Comparison of ENCODE assay signal across 18 cellular contexts in genomic region chr3:25584011-25584789, GRCh38.
"Had no signal": no experiment of that assay in that cellular context is flagged by ENCODE, and none has a peak within 500 bp of the region (broad histone marks: within the 10 kb centered on the region; RNA-seq: fewer than 3 reads in every experiment).

No MANE protein-coding gene starts in this region.

- DNase-seq: activated CD4-positive, alpha-beta T cell treated with anti-CD3 and anti-CD28 coated beads, Interleukin-2, amount 10 ng/mL, durations not matched to agents 7 days and 5 days; activated CD8-positive, alpha-beta T cell treated with anti-CD3 and anti-CD28 coated beads, Interleukin-2, amount 10 ng/mL, durations not matched to agents 7 days and 5 days; activated naive CD4-positive, alpha-beta T cell treated with Interleukin-2 at 50 U/mL for 16 hours; activated naive CD8-positive, alpha-beta T cell treated with anti-CD3 and anti-CD28 coated beads, Interleukin-2, amount 10 ng/mL, durations not matched to agents 7 days and 5 days; activated T-cell treated with anti-CD3 and anti-CD28 coated beads, Interleukin-2, amount 50 U/mL, for 24 hours; brain microvascular endothelial cell; cerebellar nuclear complex; effector CD8-positive, alpha-beta T cell; esophagus squamous epithelium; left colon; lower lobe of right lung; midbrain; nephron progenitor cell; spleen; stimulated activated naive CD4-positive, alpha-beta T cell; upper lobe of right lung had no signal

- ATAC-seq: activated CD8-positive, alpha-beta T cell treated with anti-CD3 and anti-CD28 coated beads, Interleukin-2, amount 10 ng/mL, durations not matched to agents 7 days and 5 days; left colon; lower lobe of right lung; sciatic nerve; upper lobe of right lung had no signal

- H3K79me2 ChIP-seq: hepatocyte had no signal

- H3K9me3 ChIP-seq: esophagus squamous epithelium, lower lobe of right lung, spleen, upper lobe of right lung had no signal

- H3K4me2 ChIP-seq: hepatocyte had no signal

- H3K27me3 ChIP-seq: brain microvascular endothelial cell, esophagus squamous epithelium, hepatocyte, spleen, upper lobe of right lung had no signal

- H3K4me3 ChIP-seq: esophagus squamous epithelium, hepatocyte, lower lobe of right lung, spleen, upper lobe of right lung had no signal

- H3K36me3 ChIP-seq: upper lobe of right lung had no signal

- H2AFZ ChIP-seq: hepatocyte had no signal

- H3K4me1 ChIP-seq: lower lobe of right lung, spleen, upper lobe of right lung had no signal

- H3K27ac ChIP-seq: brain microvascular endothelial cell, esophagus squamous epithelium, hepatocyte, lower lobe of right lung, spleen, upper lobe of right lung had no signal
